In the genomic region with DNA sequence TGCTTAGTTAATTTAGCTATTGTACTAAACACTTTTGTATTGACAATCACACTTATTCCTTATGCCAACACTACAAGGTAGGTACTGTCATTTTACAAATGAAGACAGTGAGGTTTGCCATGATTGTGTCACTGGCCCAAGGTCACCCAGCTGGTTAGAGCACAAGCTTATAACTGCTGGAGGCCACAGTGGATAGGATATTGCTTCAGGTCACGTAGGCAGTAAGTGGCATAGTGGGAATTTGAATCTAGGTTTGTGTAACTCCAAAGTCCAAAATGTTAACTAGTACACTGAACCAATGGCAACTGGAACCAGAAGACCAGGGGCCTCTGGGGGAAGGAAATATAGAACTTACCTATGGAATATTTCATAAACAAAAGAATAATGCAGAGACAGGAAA, we compare ENCODE assay signal across 27 cellular contexts. TPM values are rescaled to one million over a fixed set of nuclear protein-coding genes. Genes with fewer than 3 reads are reported as not detected.
"Had no signal": no experiment of that assay in that cellular context is flagged by ENCODE, and none has a peak within 500 bp of the region (broad histone marks: within the 10 kb centered on the region; RNA-seq: fewer than 3 reads in every experiment).

No MANE protein-coding gene starts in this region.

- H3K27me3 ChIP-seq: foreskin keratinocyte had no signal

- H3K4me3 ChIP-seq: dorsolateral prefrontal cortex, gastroesophageal sphincter, heart left ventricle, neural progenitor cell, smooth muscle cell, suprapubic skin, transverse colon, upper lobe of right lung, uterus had no signal

- H3K27ac ChIP-seq: dorsolateral prefrontal cortex, epithelial cell of prostate, foreskin keratinocyte, gastroesophageal sphincter, heart left ventricle, neural progenitor cell, parathyroid adenoma, suprapubic skin, transverse colon, upper lobe of right lung, uterus had no signal

- H3K4me1 ChIP-seq: foreskin keratinocyte, gastroesophageal sphincter, heart left ventricle, parathyroid adenoma, suprapubic skin, transverse colon, upper lobe of right lung, uterus had no signal

- H3K9me3 ChIP-seq: gastroesophageal sphincter, heart left ventricle, suprapubic skin, transverse colon, upper lobe of right lung, uterus had no signal

- DNase-seq: dorsolateral prefrontal cortex; effector CD4-positive, alpha-beta T cell; heart left ventricle; hippocampal formation; left cardiac atrium; left ventricle myocardium superior; mesenchymal stem cell; naive thymus-derived CD4-positive, alpha-beta T cell; stimulated activated CD4-positive, alpha-beta T cell treated with anti-CD3 and anti-CD28 coated beads, Interleukin-12 subunit alpha, Interleukin-12 subunit beta, amount 100 ng/mL, for 4 hours; stimulated activated CD4-positive, alpha-beta T cell treated with anti-CD3 and anti-CD28 coated beads, Interleukin-1b, Interleukin-23, amount 100 ng/mL, for 48 hours; stimulated activated CD4-positive, alpha-beta T cell treated with anti-CD3 and anti-CD28 coated beads, Interleukin-4, amount 100 ng/mL, for 1 hour; stimulated activated CD8-positive, alpha-beta memory T cell treated with anti-CD3 and anti-CD28 coated beads, Interleukin-4, amount 100 ng/mL, for 48 hours; stimulated activated naive CD4-positive, alpha-beta T cell; stimulated activated naive CD8-positive, alpha-beta T cell treated with anti-CD3 and anti-CD28 coated beads, Interleukin-15, amount 100 ng/mL, for 72 hours; transverse colon; upper lobe of right lung; uterus had no signal

- ATAC-seq: esophagus mucosa; foreskin keratinocyte; gastroesophageal sphincter; heart left ventricle; left cardiac atrium; left ventricle myocardium superior; naive thymus-derived CD4-positive, alpha-beta T cell; sciatic nerve; stimulated activated naive CD8-positive, alpha-beta T cell treated with anti-CD3 and anti-CD28 coated beads, Interleukin-15, amount 100 ng/mL, for 72 hours; upper lobe of right lung had no signal

- H3K36me3 ChIP-seq: gastroesophageal sphincter, heart left ventricle, neural progenitor cell, suprapubic skin, transverse colon, upper lobe of right lung, uterus had no signal

RNA-seq across cellular contexts. Expression of a gene that starts 21.1 kb away (rescaled TPM):
- total RNA-seq: dorsolateral prefrontal cortex; lung microvascular endothelial cell; naive thymus-derived CD4-positive, alpha-beta T cell; sciatic nerve; upper lobe of right lung had no signal
